8 cellular contexts compared by ENCODE assay signal in genomic region chr15:90598053-90598577, GRCh38.
A peak's percentile ranks its signal among the peaks of the same experiment; 100 is the strongest.
DNase-seq lines count a peak whose midpoint lies in the region; ATAC-seq and TF ChIP-seq lines count a peak whose summit lies in the region.

No MANE protein-coding gene starts in this region.

- intact Hi-C loops in HCT116 (cut with micrococcal nuclease): no loop called here
- intact Hi-C loops in esophagus muscularis mucosa (cut with DNase I): loop anchor here (5.0 kb wide), 1 partner anchor 66 kb away; no protein-coding TSS in a partner anchor
- intact Hi-C loops in posterior vena cava (cut with DNase I): loop anchor here in 1 of 2 donors (5.0 to 10.0 kb wide), 2 partner anchors 63 to 986 kb away; no protein-coding TSS in a partner anchor

- TF ChIP-seq POLR2A in HCT116 (IDR thresholded peaks at IDR 0.05; ENCODE audit: borderline replicate concordance, extremely low read depth, insufficient read depth, insufficient read length): no peak
- TF ChIP-seq POLR2A in esophagus muscularis mucosa (IDR thresholded peaks at IDR 0.05; ENCODE audit: low read depth): no peak

- POLR2A ChIA-PET in HCT116 (lab: Charles Lee): no interaction called here

- H3K27me3 ChIP-seq in HCT116 (ENCODE audit: insufficient read depth, low read length) (no peaks in the 10 kb centered on the region), esophagus muscularis mucosa (no peaks in the 10 kb centered on the region)

- peak; percentile 33 for TF ChIP-seq RAD21 in HCT116 (IDR thresholded peaks at IDR 0.05; ENCODE audit: low read depth)

- H3K79me2 ChIP-seq in HCT116 (ENCODE audit: insufficient read depth, low read length): no peaks in the 10 kb centered on the region

- H3K9me3 ChIP-seq in HCT116 (ENCODE audit: control insufficient read depth in 1 of 2, insufficient read depth in 1 of 2, low read depth in 1 of 2, low read length in 2 of 2): no peaks in the 10 kb centered on the region
- no peaks in the 10 kb centered on the region for H3K9me3 ChIP-seq in esophagus muscularis mucosa

- no peak overlapping the region for H2AFZ ChIP-seq in HCT116 (ENCODE audit: low read depth, low read length, poor library complexity, severe bottlenecking)

- 57% methylated on average over 3 of the region's 7 CpGs for WGBS in esophagus muscularis mucosa

- no peaks in the 10 kb centered on the region for H3K36me3 ChIP-seq in HCT116 (ENCODE audit: control insufficient read depth in 1 of 2, insufficient read depth in 2 of 2, low read length in 2 of 2)
- H3K36me3 ChIP-seq in esophagus muscularis mucosa: peaks cover 0 to 38% (median 14%) of the 10 kb centered on the region in 4 donors

- H3K4me3 ChIP-seq in HCT116 (replicated peaks in 1 of 2; ENCODE audit: low read depth in 1 of 2, low read length in 2 of 2): no peak overlapping the region
- no peak overlapping the region for H3K4me3 ChIP-seq in esophagus muscularis mucosa

- no peak overlapping the region for H3K27ac ChIP-seq in HCT116 (ENCODE audit: low read depth, low read length)
- peak overlapping the region; percentile 63 to 65 (median 64) for H3K27ac ChIP-seq in esophagus muscularis mucosa (replicated peaks in 1 of 4)

- no peak overlapping the region for H3K4me2 ChIP-seq in HCT116 (ENCODE audit: low read length)

- CTCF ChIA-PET in HCT116 (lab: Charles Lee): no interaction called here

- RAD21 ChIA-PET in HCT116 (lab: Charles Lee; ENCODE audit: low non-redundant PET in 1 of 2, low total read pairs in 2 of 2, uncharacterized antibody in 2 of 2, unreplicated experiment in 2 of 2): no interaction called here

- H3K4me1 ChIP-seq in HCT116 (ENCODE audit: control insufficient read depth in 1 of 2, insufficient read depth in 2 of 2, low read length in 2 of 2): peaks cover 4 to 9% of the 10 kb centered on the region in 2 experiments; a peak in 3 of 4 replicates
- peaks cover 50 to 64% (median 61%) of the 10 kb centered on the region in 4 donors for H3K4me1 ChIP-seq in esophagus muscularis mucosa

- ATAC-seq in HCT116 (peak; percentile 80), GM18520 (IDR thresholded peaks at IDR 0.05; ENCODE audit: unreplicated experiment) (no peak)

- DNase-seq in GM13976 (ENCODE audit: low spot score) (peak; percentile 80), HCT116 (ENCODE audit: low read depth, low spot score) (no peak), RPMI8226 (peak; percentile 22), esophagus muscularis mucosa (ENCODE audit: extremely low spot score) (no peak), posterior vena cava (ENCODE audit: low spot score) (peak; percentile 85), NCI-H187 treated with DMSO at 0.1 percent for 48 hours (lab: John Stamatoyannopoulos, UW) (no peak), NCI-H774 (lab: John Stamatoyannopoulos, UW) (no peak)

- no peaks in the 10 kb centered on the region for H4K20me1 ChIP-seq in HCT116 (ENCODE audit: insufficient read depth)

- TF ChIP-seq CTCF in GM13976 (IDR thresholded peaks at IDR 0.05; ENCODE audit: borderline replicate concordance, control extremely low read depth, extremely low read depth, insufficient read depth, missing control alignments) (peak; percentile 64), HCT116 (IDR thresholded peaks at IDR 0.05 in 2 of 3, conservative IDR thresholded peaks at IDR 0.05 in 1 of 3; ENCODE audit: borderline replicate concordance in 1 of 3, insufficient read depth in 1 of 3, low read depth in 2 of 3, low read length in 2 of 3) (no peak), esophagus muscularis mucosa (IDR thresholded peaks at IDR 0.05) (peak in 1 of 3 experiments; percentile 14)

- no peak overlapping the region for H3K9ac ChIP-seq in HCT116 (ENCODE audit: low read length)

- in situ Hi-C loops in GM13976 (cut with MboI; ENCODE audit: low sequenced_read_pairs, unreplicated experiment): no loop called here

- no TSS peak for BruUV-seq in HCT116 (replicated peaks; lab: Mats Ljungman, UMichigan)

- TF ChIP-seq EP300 in esophagus muscularis mucosa (IDR thresholded peaks at IDR 0.05): no peak

- no peaks in the 10 kb centered on the region for H3K9me2 ChIP-seq in HCT116 (ENCODE audit: insufficient read depth)

TF ChIP-seq in HCT116, 20 proteins besides CTCF, POLR2A, EP300 and RAD21:
- no peak for TF ChIP-seq JUND (IDR thresholded peaks at IDR 0.05)
- no peak for TF ChIP-seq POLR2AphosphoS5 (IDR thresholded peaks at IDR 0.05; ENCODE audit: low read depth, low read length)
- no peak for TF ChIP-seq MAX (IDR thresholded peaks at IDR 0.05)
- no peak for TF ChIP-seq EZH2 (IDR thresholded peaks at IDR 0.05)
- TF ChIP-seq ZNF274 (IDR thresholded peaks at IDR 0.05; ENCODE audit: low read depth, low read length): no peak
- no peak for TF ChIP-seq TCF7L2 (IDR thresholded peaks at IDR 0.05; ENCODE audit: borderline replicate concordance, extremely low read depth, insufficient read depth, insufficient read length)
- TF ChIP-seq SIN3A (IDR thresholded peaks at IDR 0.05; ENCODE audit: low read depth): no peak
- TF ChIP-seq SRF (IDR thresholded peaks at IDR 0.05; ENCODE audit: low read depth): no peak
- TF ChIP-seq CEBPB (IDR thresholded peaks at IDR 0.05; ENCODE audit: low read depth): no peak
- TF ChIP-seq ATF3 (IDR thresholded peaks at IDR 0.05): no peak
- no peak for TF ChIP-seq REST (IDR thresholded peaks at IDR 0.05; ENCODE audit: low read depth)
- TF ChIP-seq CBX3 (IDR thresholded peaks at IDR 0.05; ENCODE audit: low read depth): no peak
- no peak for TF ChIP-seq ELF1 (IDR thresholded peaks at IDR 0.05; ENCODE audit: borderline replicate concordance, low read depth)
- no peak for TF ChIP-seq SP1 (IDR thresholded peaks at IDR 0.05; ENCODE audit: low read depth)
- TF ChIP-seq EGR1 (IDR thresholded peaks at IDR 0.05; ENCODE audit: low read depth): no peak
- no peak for TF ChIP-seq FOSL1 (IDR thresholded peaks at IDR 0.05; ENCODE audit: low read depth)
- no peak for TF ChIP-seq ZBTB33 (IDR thresholded peaks at IDR 0.05; ENCODE audit: extremely low read depth, insufficient replicate concordance, low read length)
- TF ChIP-seq EZH2phosphoT487 (IDR thresholded peaks at IDR 0.05; ENCODE audit: borderline replicate concordance): no peak

Comparison
In these comparisons a context has a peak if more than half of its experiments do, and no peak if none do; other contexts are left out.
1. DNase-seq: peak in GM13976 (single experiment), RPMI8226 (single experiment) and posterior vena cava (single experiment); none in HCT116 (single experiment), esophagus muscularis mucosa (single experiment), NCI-H187 treated with DMSO at 0.1 percent for 48 hours (single experiment) and NCI-H774 (single experiment).